Comparison of ENCODE assay signal across 13 cellular contexts in genomic region chr2:217106650-217107014, GRCh38.
DNase-seq lines count a peak whose midpoint lies in the region; ATAC-seq and TF ChIP-seq lines count a peak whose summit lies in the region.
"Had no signal": no experiment of that assay in that cellular context is flagged by ENCODE, and none has a peak within 500 bp of the region (broad histone marks: within the 10 kb centered on the region; RNA-seq: fewer than 3 reads in every experiment).

No MANE protein-coding gene starts in this region.

- no peaks in the 10 kb centered on the region for H3K27me3 Mint-ChIP-seq in Calu3 (ENCODE audit: unreplicated experiment)
- H3K27me3 Mint-ChIP-seq: brain had no signal

- no peak for ATAC-seq in HG02870 (IDR thresholded peaks at IDR 0.05; ENCODE audit: unreplicated experiment)
- ATAC-seq in HG02981 (IDR thresholded peaks at IDR 0.05; ENCODE audit: unreplicated experiment) = no peak
- no peak for ATAC-seq in stimulated activated effector memory CD8-positive, alpha-beta T cell treated with anti-CD3 and anti-CD28 coated beads, Interleukin-12 subunit alpha, Interleukin-12 subunit beta, amount 100 ng/mL, for 72 hours
- ATAC-seq: activated CD4-positive, CD25-positive, alpha-beta regulatory T cell treated with anti-CD3 and anti-CD28 coated beads, Interleukin-2, amount 50 U/mL, for 24 hours had no signal

- CTCF ChIA-PET in Calu3 (lab: Charles Lee) = no interaction called here

- intact Hi-C loops in Calu3 (cut with micrococcal nuclease; ENCODE audit: unreplicated experiment) = loop anchor here (5.0 to 10.0 kb wide), 2 partner anchors 116 to 412 kb away; partner anchors contain the start of gene IGFBP5

- H3K36me3 ChIP-seq in brain microvascular endothelial cell (replicated peaks) = no peaks in the 10 kb centered on the region
- H3K36me3 ChIP-seq: left lung had no signal

- H3K36me3 Mint-ChIP-seq in Calu3 (ENCODE audit: insufficient read depth, unreplicated experiment) = peaks cover 4% of the 10 kb centered on the region
- H3K36me3 Mint-ChIP-seq in stimulated activated effector memory CD8-positive, alpha-beta T cell treated with anti-CD3 and anti-CD28 coated beads, Interleukin-12 subunit alpha, Interleukin-12 subunit beta, amount 100 ng/mL, for 72 hours = no peaks in the 10 kb centered on the region
- H3K36me3 Mint-ChIP-seq: brain had no signal

- no peaks in the 10 kb centered on the region for H3K9me3 Mint-ChIP-seq in Calu3 (ENCODE audit: low read depth, unreplicated experiment)
- H3K9me3 Mint-ChIP-seq in stimulated activated effector memory CD8-positive, alpha-beta T cell treated with anti-CD3 and anti-CD28 coated beads, Interleukin-12 subunit alpha, Interleukin-12 subunit beta, amount 100 ng/mL, for 72 hours = peaks cover 5% of the 10 kb centered on the region

- DNase-seq in Calu3 = no peak
- DNase-seq in LHCN-M2 (ENCODE audit: low read depth) = peak; percentile 68
- peak; percentile 25 for DNase-seq in brain microvascular endothelial cell
- DNase-seq in myocyte (ENCODE audit: low read depth) = peak; percentile 48
- DNase-seq in cortex of kidney (lab: John Stamatoyannopoulos, UW) = no peak
- DNase-seq in stimulated activated effector memory CD8-positive, alpha-beta T cell treated with anti-CD3 and anti-CD28 coated beads, Interleukin-12 subunit alpha, Interleukin-12 subunit beta, amount 100 ng/mL, for 72 hours (ENCODE audit: low spot score in 2 of 2) = no peak
- DNase-seq: left lung; NCI-H446 treated with DMSO at 0.1 percent for 48 hours; stimulated activated CD4-positive, alpha-beta T cell treated with anti-CD3 and anti-CD28 coated beads, Interleukin-4, amount 100 ng/mL, for 24 hours had no signal

- H3K27ac Mint-ChIP-seq in Calu3 (ENCODE audit: unreplicated experiment) = peak overlapping the region; percentile 90
- H3K27ac Mint-ChIP-seq in stimulated activated effector memory CD8-positive, alpha-beta T cell treated with anti-CD3 and anti-CD28 coated beads, Interleukin-12 subunit alpha, Interleukin-12 subunit beta, amount 100 ng/mL, for 72 hours = no peak overlapping the region

- no TSS peak for BruUV-seq in Calu3 (replicated peaks; lab: Mats Ljungman, UMichigan)

- no peak overlapping the region for H3K4me3 Mint-ChIP-seq in Calu3 (ENCODE audit: low read depth, unreplicated experiment)
- H3K4me3 Mint-ChIP-seq in stimulated activated effector memory CD8-positive, alpha-beta T cell treated with anti-CD3 and anti-CD28 coated beads, Interleukin-12 subunit alpha, Interleukin-12 subunit beta, amount 100 ng/mL, for 72 hours = no peak overlapping the region
- H3K4me3 Mint-ChIP-seq: brain had no signal

- H3K4me3 ChIP-seq in brain microvascular endothelial cell (ENCODE audit: low read depth, low read length) = no peak overlapping the region
- H3K4me3 ChIP-seq: left lung had no signal

- TF ChIP-seq CTCF in Calu3 (IDR thresholded peaks at IDR 0.05; ENCODE audit: unreplicated experiment) (peak; percentile 24), brain microvascular endothelial cell (IDR thresholded peaks at IDR 0.05; ENCODE audit: low read depth, low read length, missing control alignments) (peak; percentile 84)

- no peaks in the 10 kb centered on the region for H3K27me3 ChIP-seq in brain microvascular endothelial cell (replicated peaks)
- H3K27me3 ChIP-seq: left lung had no signal

- peaks cover 65% of the 10 kb centered on the region for H3K4me1 Mint-ChIP-seq in Calu3 (ENCODE audit: low read depth, unreplicated experiment)
- H3K4me1 Mint-ChIP-seq in stimulated activated effector memory CD8-positive, alpha-beta T cell treated with anti-CD3 and anti-CD28 coated beads, Interleukin-12 subunit alpha, Interleukin-12 subunit beta, amount 100 ng/mL, for 72 hours = no peaks in the 10 kb centered on the region
- H3K4me1 Mint-ChIP-seq: brain had no signal

- peak overlapping the region; percentile 67 for H3K27ac ChIP-seq in brain microvascular endothelial cell
- H3K27ac ChIP-seq: left lung had no signal

- in situ Hi-C loops in brain microvascular endothelial cell (cut with HindIII; ENCODE audit: low pct_ligation_motif_present, low sequenced_read_pairs) = no loop called here

Comparison
In these comparisons a context has a peak if more than half of its experiments do, and no peak if none do; other contexts are left out.
1. DNase-seq: peak in LHCN-M2 (single experiment), brain microvascular endothelial cell (single experiment) and myocyte (single experiment); none in Calu3 (single experiment), cortex of kidney (single experiment) and stimulated activated effector memory CD8-positive, alpha-beta T cell treated with anti-CD3 and anti-CD28 coated beads, Interleukin-12 subunit alpha, Interleukin-12 subunit beta, amount 100 ng/mL, for 72 hours (0 of 2).